15 cellular contexts compared by ENCODE assay signal in the genomic region with DNA sequence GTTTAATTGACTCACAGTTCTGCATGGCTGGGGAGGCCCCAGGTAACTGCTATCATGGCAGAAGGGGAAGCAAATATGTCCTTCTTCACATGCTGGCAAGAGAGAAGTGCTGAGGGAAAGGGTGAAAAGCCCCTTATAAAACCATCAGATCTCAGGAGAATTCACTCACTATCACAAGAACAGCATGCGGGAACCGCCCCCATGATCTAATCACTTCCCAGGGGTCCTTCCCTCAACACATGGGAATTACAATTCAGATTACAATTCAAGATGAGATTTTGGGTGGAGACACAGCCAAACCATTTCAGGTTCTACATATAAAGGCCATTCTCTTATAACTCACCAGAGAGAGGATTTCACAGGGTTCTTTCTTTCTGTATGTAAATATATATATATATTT.
"Had no signal": no experiment of that assay in that cellular context is flagged by ENCODE, and none has a peak within 500 bp of the region (broad histone marks: within the 10 kb centered on the region; RNA-seq: fewer than 3 reads in every experiment).

No MANE protein-coding gene starts in this region.

- H3K27me3 ChIP-seq: cardiac muscle cell, heart right ventricle, pancreas, right lobe of liver, spleen had no signal

- H3K36me3 ChIP-seq: cardiac muscle cell, heart right ventricle, pancreas, right lobe of liver, WERI-Rb-1 had no signal

- H3K9me3 ChIP-seq: heart right ventricle, pancreas, right lobe of liver, spleen had no signal

- H3K27ac Mint-ChIP-seq: activated naive CD8-positive, alpha-beta T cell treated with anti-CD3 and anti-CD28 coated beads for 36 hours; effector memory CD8-positive, alpha-beta T cell; immature natural killer cell; natural killer cell; stimulated activated naive B cell treated with anti-CD40 and anti-IgM and Interleukin-4, amounts not matched to agents 10 μg/mL and 1 μg/mL and 100 μg/mL, for 72 hours had no signal

- H3K36me3 Mint-ChIP-seq: natural killer cell had no signal

- H3K27ac ChIP-seq: cardiac muscle cell, pancreas, right lobe of liver, WERI-Rb-1 had no signal

- H3K4me3 Mint-ChIP-seq: activated naive CD8-positive, alpha-beta T cell treated with anti-CD3 and anti-CD28 coated beads for 36 hours; effector memory CD8-positive, alpha-beta T cell; immature natural killer cell; natural killer cell; stimulated activated naive B cell treated with anti-CD40 and anti-IgM and Interleukin-4, amounts not matched to agents 10 μg/mL and 1 μg/mL and 100 μg/mL, for 72 hours had no signal

- H3K27me3 Mint-ChIP-seq: activated naive CD8-positive, alpha-beta T cell treated with anti-CD3 and anti-CD28 coated beads for 36 hours; effector memory CD8-positive, alpha-beta T cell; stimulated activated naive B cell treated with anti-CD40 and anti-IgM and Interleukin-4, amounts not matched to agents 10 μg/mL and 1 μg/mL and 100 μg/mL, for 72 hours had no signal

- H3K4me1 ChIP-seq: pancreas, right lobe of liver had no signal

- ATAC-seq: effector memory CD8-positive, alpha-beta T cell; heart right ventricle; natural killer cell; pancreas; right lobe of liver; stimulated activated naive B cell treated with anti-CD40 and anti-IgM and Interleukin-4, amounts not matched to agents 10 μg/mL and 1 μg/mL and 100 μg/mL, for 72 hours had no signal

- H3K9me3 Mint-ChIP-seq: activated naive CD8-positive, alpha-beta T cell treated with anti-CD3 and anti-CD28 coated beads for 36 hours; effector memory CD8-positive, alpha-beta T cell; immature natural killer cell; natural killer cell had no signal

- DNase-seq: activated CD4-positive, alpha-beta T cell treated with anti-CD3 and anti-CD28 coated beads, Interleukin-2, amount 50 U/mL, for 4 hours; activated gamma-delta T cell treated with Interleukin-2 at 50 U/mL for 16 hours; activated naive CD8-positive, alpha-beta T cell treated with anti-CD3 and anti-CD28 coated beads for 36 hours; amniotic stem cell; effector memory CD8-positive, alpha-beta T cell; heart right ventricle; immature natural killer cell; natural killer cell; pancreas; right lobe of liver; spleen; stimulated activated CD4-positive, alpha-beta T cell treated with anti-CD3 and anti-CD28 coated beads, Interleukin-4, amount 100 ng/mL, for 4 hours; stimulated activated naive B cell treated with anti-CD40 and anti-IgM and Interleukin-4, amounts not matched to agents 10 μg/mL and 1 μg/mL and 100 μg/mL, for 72 hours; WERI-Rb-1 had no signal

- H3K4me3 ChIP-seq: cardiac muscle cell, heart right ventricle, pancreas, right lobe of liver, spleen had no signal
